ENCODE assay signal across 3 cellular contexts in genomic region chr16:17766012-17766411, GRCh38.
"Had no signal": no experiment of that assay in that cellular context is flagged by ENCODE, and none has a peak within 500 bp of the region (broad histone marks: within the 10 kb centered on the region; RNA-seq: fewer than 3 reads in every experiment).

No MANE protein-coding gene starts in this region.

- H3K4me3 ChIP-seq: GM12878 had no signal

- ATAC-seq: GM12878 had no signal

- DNase-seq: GDM1, GF-D8 had no signal
